8 cellular contexts compared by ENCODE assay signal in genomic region chr10:133257489-133258065, GRCh38. TPM values are rescaled to one million over a fixed set of nuclear protein-coding genes. Genes with fewer than 3 reads are reported as not detected.
DNase-seq lines count a peak whose midpoint lies in the region; ATAC-seq and TF ChIP-seq lines count a peak whose summit lies in the region.

No MANE protein-coding gene starts in this region.

- H3K27me3 Mint-ChIP-seq in activated CD8-positive, alpha-beta T cell treated with anti-CD3 and anti-CD28 coated beads for 36 hours: peaks cover 2% of the 10 kb centered on the region

- peak overlapping the region; percentile 86 for H3K27ac Mint-ChIP-seq in activated CD8-positive, alpha-beta T cell treated with anti-CD3 and anti-CD28 coated beads for 36 hours

- peak; percentile 27 for TF ChIP-seq CTCF in activated CD8-positive, alpha-beta T cell treated with anti-CD3 and anti-CD28 coated beads for 36 hours (IDR thresholded peaks at IDR 0.05)

- POLR2A ChIA-PET in activated CD8-positive, alpha-beta T cell treated with anti-CD3 and anti-CD28 coated beads for 36 hours (lab: Charles Lee): interaction anchor here (0.8 to 3.8 kb wide), 6 partner anchors 10 to 50 kb away, joined by 3 to 32 read pairs (median 4); partner anchors contain the start of gene ADAM8

- H3K9me3 Mint-ChIP-seq in activated CD8-positive, alpha-beta T cell treated with anti-CD3 and anti-CD28 coated beads for 36 hours: no peaks in the 10 kb centered on the region

- H3K36me3 Mint-ChIP-seq in activated CD8-positive, alpha-beta T cell treated with anti-CD3 and anti-CD28 coated beads for 36 hours (ENCODE audit: low read depth): peaks cover 2% of the 10 kb centered on the region

- intact Hi-C loops in activated CD8-positive, alpha-beta T cell treated with anti-CD3 and anti-CD28 coated beads for 36 hours (cut with micrococcal nuclease): no loop called here
- intact Hi-C loops in Right ventricle myocardium superior (cut with DNase I): no loop called here

- CTCF ChIA-PET in activated CD8-positive, alpha-beta T cell treated with anti-CD3 and anti-CD28 coated beads for 36 hours (lab: Charles Lee): interaction anchor here (0.8 to 3.5 kb wide), 7 partner anchors 18 to 114 kb away, joined by 3 to 28 read pairs (median 4); partner anchors contain the start of gene ADAM8

- H3K4me1 Mint-ChIP-seq in activated CD8-positive, alpha-beta T cell treated with anti-CD3 and anti-CD28 coated beads for 36 hours (ENCODE audit: low read depth): peaks cover 46% of the 10 kb centered on the region

- peak overlapping the region; percentile 61 for H3K4me3 Mint-ChIP-seq in activated CD8-positive, alpha-beta T cell treated with anti-CD3 and anti-CD28 coated beads for 36 hours

- ATAC-seq in activated CD8-positive, alpha-beta T cell treated with anti-CD3 and anti-CD28 coated beads for 36 hours: peak; percentile 6
- ATAC-seq in Right ventricle myocardium superior (ENCODE audit: poor library complexity) (peak; percentile 39), GM18511 (IDR thresholded peaks at IDR 0.05; ENCODE audit: unreplicated experiment) (no peak), GM18502 (IDR thresholded peaks at IDR 0.05; ENCODE audit: poor library complexity, unreplicated experiment) (no peak), HG03378 (IDR thresholded peaks at IDR 0.05; ENCODE audit: unreplicated experiment) (no peak)

- DNase-seq in Daoy (ENCODE audit: low read depth) (peak; percentile 24), HUDEP-2 (lab: John Stamatoyannopoulos, UW; ENCODE audit: unreplicated experiment in 76 of 76) (peak in 45 of 76 experiments; percentile 2 to 67 (median 42)), Right ventricle myocardium superior (peak; percentile 83), pons (ENCODE audit: low spot score) (peak; percentile 17)
- peak; percentile 44 for DNase-seq in activated CD8-positive, alpha-beta T cell treated with anti-CD3 and anti-CD28 coated beads for 36 hours

RNA-seq across cellular contexts. Expression of gene ADAM8, which starts 19.1 kb away (rescaled TPM):
- 2.9 and 6.2 TPM in 2 replicates for total RNA-seq in Daoy (2014; rRNA removed; shearing (Covaris generic))
- 100 to 1,000 TPM; 106 to 115 TPM for total RNA-seq in activated CD8-positive, alpha-beta T cell treated with anti-CD3 and anti-CD28 coated beads for 36 hours
- 2.5 TPM for total RNA-seq in Right ventricle myocardium superior

RNA-seq across cellular contexts. Expression of gene VENTX, which starts 19.9 kb away (rescaled TPM):
- total RNA-seq in Daoy (2014; rRNA removed; shearing (Covaris generic)): not detected in 2 replicates
- total RNA-seq in activated CD8-positive, alpha-beta T cell treated with anti-CD3 and anti-CD28 coated beads for 36 hours: under 1 TPM in 1 of 2 experiments, not detected in 1; 0.09 TPM
- 0.43 TPM for total RNA-seq in Right ventricle myocardium superior

RNA-seq across cellular contexts. Expression of gene UTF1, which starts 27.6 kb away (rescaled TPM):
- not detected in 2 replicates for total RNA-seq in Daoy (2014; rRNA removed; shearing (Covaris generic))
- not detected for total RNA-seq in activated CD8-positive, alpha-beta T cell treated with anti-CD3 and anti-CD28 coated beads for 36 hours
- not detected for total RNA-seq in Right ventricle myocardium superior

RNA-seq across cellular contexts. Expression of gene TUBGCP2, which starts 51.1 kb away (rescaled TPM):
- 19.8 and 21.6 TPM in 2 replicates for total RNA-seq in Daoy (2014; rRNA removed; shearing (Covaris generic))
- total RNA-seq in activated CD8-positive, alpha-beta T cell treated with anti-CD3 and anti-CD28 coated beads for 36 hours: 10 to 100 TPM; 54.1 to 57.5 TPM
- total RNA-seq in Right ventricle myocardium superior: 38.5 TPM

RNA-seq across cellular contexts. Expression of gene ZNF511, which starts 51.1 kb away (rescaled TPM):
- total RNA-seq in Daoy (2014; rRNA removed; shearing (Covaris generic)): 29.8 and 40.9 TPM in 2 replicates
- total RNA-seq in activated CD8-positive, alpha-beta T cell treated with anti-CD3 and anti-CD28 coated beads for 36 hours: 10 to 100 TPM; 58.0 to 60.1 TPM
- total RNA-seq in Right ventricle myocardium superior: 44.8 TPM

Comparison
In these comparisons a context has a peak if more than half of its experiments do, and no peak if none do; other contexts are left out.
1. DNase-seq: peak in every context shown above with its lines; median percentile 83 in Right ventricle myocardium superior; 44 in activated CD8-positive, alpha-beta T cell treated with anti-CD3 and anti-CD28 coated beads for 36 hours; 42 in HUDEP-2; 24 in Daoy; 17 in pons.
2. ATAC-seq: peak in activated CD8-positive, alpha-beta T cell treated with anti-CD3 and anti-CD28 coated beads for 36 hours (single experiment) and Right ventricle myocardium superior (single experiment); none in GM18511 (single experiment), GM18502 (single experiment) and HG03378 (single experiment).
3. RNA of gene ADAM8, which starts 19.1 kb away (total RNA-seq): 106 to 115 TPM in activated CD8-positive, alpha-beta T cell treated with anti-CD3 and anti-CD28 coated beads for 36 hours; 2.9 to 6.2 TPM in Daoy and 2.5 TPM in Right ventricle myocardium superior (single experiment); every median in the first group is over 10 times any median in the second.